In the genomic region with DNA sequence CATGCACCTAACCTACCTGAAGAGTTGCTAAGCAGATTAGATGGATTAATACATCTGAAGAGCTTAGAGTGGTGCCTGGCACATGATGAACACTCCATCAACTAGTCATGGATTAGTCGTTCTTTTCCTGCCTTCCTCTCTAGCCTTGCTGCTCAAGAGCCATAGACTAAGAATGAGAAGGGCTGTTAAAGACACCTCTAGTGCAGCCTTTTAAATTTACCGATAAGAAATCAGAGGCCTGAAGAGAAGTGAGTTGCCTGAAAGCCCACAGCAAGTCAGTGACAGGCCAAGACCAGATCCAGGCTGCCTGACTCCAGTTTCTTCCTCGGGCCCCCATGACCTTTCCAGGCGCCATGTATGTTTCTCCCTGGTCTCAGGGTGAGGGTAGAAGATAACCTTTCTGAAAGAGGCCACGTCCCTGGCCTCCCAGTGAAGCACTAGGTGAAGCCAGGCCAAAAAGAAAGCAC, we compare ENCODE assay signal across 11 cellular contexts. TPM values are rescaled to one million over a fixed set of nuclear protein-coding genes. Genes with fewer than 3 reads are reported as not detected.
DNase-seq lines count a peak whose midpoint lies in the region; ATAC-seq and TF ChIP-seq lines count a peak whose summit lies in the region.
"Had no signal": no experiment of that assay in that cellular context is flagged by ENCODE, and none has a peak within 500 bp of the region (broad histone marks: within the 10 kb centered on the region; RNA-seq: fewer than 3 reads in every experiment).

No MANE protein-coding gene starts in this region.

- DNase-seq in right lobe of liver (no peak), endodermal cell (peak; percentile 22), prostate gland (ENCODE audit: low spot score) (no peak), GM13977 (ENCODE audit: low spot score) (no peak), NCI-H187 treated with DMSO at 0.1 percent for 48 hours (lab: John Stamatoyannopoulos, UW) (no peak), NCI-H510A treated with DMSO at 0.1 percent for 48 hours (lab: John Stamatoyannopoulos, UW) (no peak)
- no peak for DNase-seq in NK-92 treated with Interleukin-12 subunit alpha and Interleukin-12 subunit beta, amount 100 ng/mL, for 24 hours (lab: John Stamatoyannopoulos, UW)
- DNase-seq: activated T-cell treated with anti-CD3 and anti-CD28 coated beads, Interleukin-2, amount 50 U/mL, for 24 hours; naive thymus-derived CD4-positive, alpha-beta T cell had no signal

- H3K27me3 ChIP-seq in liver (ENCODE audit: control insufficient read depth in 4 of 4, insufficient read depth in 4 of 4, low read length in 3 of 4) (no peaks in the 10 kb centered on the region), right lobe of liver (no peaks in the 10 kb centered on the region), endodermal cell (ENCODE audit: control insufficient read depth, insufficient read depth, low read length, poor library complexity, severe bottlenecking) (peaks cover 14% of the 10 kb centered on the region), prostate gland (replicated peaks; ENCODE audit: insufficient read depth) (no peaks in the 10 kb centered on the region)

- no peak for ATAC-seq in right lobe of liver
- ATAC-seq: naive thymus-derived CD4-positive, alpha-beta T cell; SK-N-SH treated with all-trans-retinoic acid at 6 μM for 48 hours had no signal

- H3K9ac ChIP-seq in liver (ENCODE audit: low read depth in 1 of 2, low read length in 2 of 2) (no peak overlapping the region), endodermal cell (ENCODE audit: extremely low read depth, low read length, poor library complexity, severe bottlenecking) (no peak overlapping the region)

- no peak overlapping the region for H3K4me3 ChIP-seq in liver (ENCODE audit: low read depth in 1 of 3, low read length in 3 of 3)
- H3K4me3 ChIP-seq in right lobe of liver: no peak overlapping the region
- no peak overlapping the region for H3K4me3 ChIP-seq in endodermal cell (ENCODE audit: low read length)
- no peak overlapping the region for H3K4me3 ChIP-seq in prostate gland

- WGBS in liver: 73% methylated on average over 5 of the region's 5 CpGs
- WGBS in right lobe of liver (ENCODE audit: insufficient coverage, low coverage, low lambda C conversion rate, missing lambda C conversion rate): 38% methylated on average over 4 of the region's 5 CpGs
- WGBS in endodermal cell (ENCODE audit: insufficient coverage in 1 of 2, insufficient read length in 1 of 2), 2 experiments: 89 to 91% methylated on average over 4 to 5 of the region's 5 CpGs
- WGBS in prostate gland: 80% methylated on average over 5 of the region's 5 CpGs

- no peaks in the 10 kb centered on the region for H3K9me3 ChIP-seq in liver (ENCODE audit: control insufficient read depth in 4 of 4, low read length in 3 of 4)
- H3K9me3 ChIP-seq in right lobe of liver: no peaks in the 10 kb centered on the region
- H3K9me3 ChIP-seq in endodermal cell (ENCODE audit: control insufficient read depth, low read length): no peaks in the 10 kb centered on the region
- no peaks in the 10 kb centered on the region for H3K9me3 ChIP-seq in prostate gland

- H3K4me3 Mint-ChIP-seq in endodermal cell: no peak overlapping the region
- H3K4me3 Mint-ChIP-seq: activated T-cell treated with anti-CD3 and anti-CD28 coated beads, Interleukin-2, amount 50 U/mL, for 24 hours; naive thymus-derived CD4-positive, alpha-beta T cell had no signal

- TF ChIP-seq RAD21 in liver (IDR thresholded peaks at IDR 0.05): no peak

- no peak overlapping the region for H3K27ac Mint-ChIP-seq in endodermal cell
- H3K27ac Mint-ChIP-seq: activated T-cell treated with anti-CD3 and anti-CD28 coated beads, Interleukin-2, amount 50 U/mL, for 24 hours; naive thymus-derived CD4-positive, alpha-beta T cell had no signal

- H3K27me3 Mint-ChIP-seq in endodermal cell (ENCODE audit: insufficient read depth): peaks cover 18% of the 10 kb centered on the region

- H3K36me3 ChIP-seq in liver (ENCODE audit: control insufficient read depth in 4 of 4, insufficient read depth in 3 of 4, low read depth in 1 of 4, low read length in 3 of 4): no peaks in the 10 kb centered on the region
- H3K36me3 ChIP-seq in right lobe of liver: no peaks in the 10 kb centered on the region
- H3K36me3 ChIP-seq in endodermal cell (ENCODE audit: control insufficient read depth, insufficient read depth, low read length): no peaks in the 10 kb centered on the region
- no peaks in the 10 kb centered on the region for H3K36me3 ChIP-seq in prostate gland

- in situ Hi-C loops in GM13977 (cut with MboI; ENCODE audit: low pct_unique_long_range_greater_than_20kb, low sequenced_read_pairs, unreplicated experiment): no loop called here

- peak overlapping the region in 1 of 2 donors; percentile 48 for H3K27ac ChIP-seq in liver (ENCODE audit: low read depth in 1 of 2, low read length in 2 of 2)
- peak overlapping the region in 1 of 3 donors; percentile 33 for H3K27ac ChIP-seq in right lobe of liver
- H3K27ac ChIP-seq in endodermal cell (ENCODE audit: low read depth, low read length): no peak overlapping the region
- peak overlapping the region; percentile 73 to 76 for H3K27ac ChIP-seq in prostate gland

- H3K4me1 Mint-ChIP-seq in endodermal cell: no peaks in the 10 kb centered on the region

- intact Hi-C loops in right lobe of liver (cut with DNase I): no loop called here
- intact Hi-C loops in prostate gland (cut with DNase I): no loop called here

- TF ChIP-seq CTCF in liver (IDR thresholded peaks at IDR 0.05; ENCODE audit: low read depth, low read length, missing input control) (no peak), right lobe of liver (IDR thresholded peaks at IDR 0.05) (no peak), endodermal cell (conservative IDR thresholded peaks at IDR 0.05) (no peak), prostate gland (IDR thresholded peaks at IDR 0.05) (no peak), GM13977 (IDR thresholded peaks at IDR 0.05; ENCODE audit: extremely low read depth, insufficient read depth, missing control alignments) (no peak)

- TF ChIP-seq POLR2A in right lobe of liver (IDR thresholded peaks at IDR 0.05): no peak
- TF ChIP-seq POLR2A in prostate gland (IDR thresholded peaks at IDR 0.05): no peak

- peaks cover 0 to 7% (median 2%) of the 10 kb centered on the region in 4 donors for H3K4me1 ChIP-seq in liver (ENCODE audit: control insufficient read depth in 4 of 4, insufficient read depth in 4 of 4, low read length in 3 of 4)
- H3K4me1 ChIP-seq in right lobe of liver: no peaks in the 10 kb centered on the region
- peaks cover 2% of the 10 kb centered on the region for H3K4me1 ChIP-seq in endodermal cell (ENCODE audit: control insufficient read depth, insufficient read depth, low read length)
- peaks cover 6% of the 10 kb centered on the region for H3K4me1 ChIP-seq in prostate gland (replicated peaks)

- H3K9me3 Mint-ChIP-seq in endodermal cell: no peaks in the 10 kb centered on the region
- H3K9me3 Mint-ChIP-seq: activated T-cell treated with anti-CD3 and anti-CD28 coated beads, Interleukin-2, amount 50 U/mL, for 24 hours; naive thymus-derived CD4-positive, alpha-beta T cell had no signal

- H3K36me3 Mint-ChIP-seq in endodermal cell (ENCODE audit: low read depth): no peaks in the 10 kb centered on the region
- H3K36me3 Mint-ChIP-seq: naive thymus-derived CD4-positive, alpha-beta T cell had no signal

TF ChIP-seq in liver, 16 proteins besides CTCF, POLR2A, EP300 and RAD21:
- TF ChIP-seq GABPA (IDR thresholded peaks at IDR 0.05 in 1 of 2, conservative IDR thresholded peaks at IDR 0.05 in 1 of 2): no peak
- peak; percentile 81 for TF ChIP-seq NR2F2 (IDR thresholded peaks at IDR 0.05)

RNA-seq across cellular contexts. Expression of gene TSPAN15, which starts 6.5 kb away (rescaled TPM):
- total RNA-seq in liver (1 to 10 TPM; 2.6 to 4.0 TPM), right lobe of liver (1 to 10 TPM; 2.3 to 8.3 (median 3.3) TPM), endodermal cell (10 to 100 TPM; 10.1 to 15.8 TPM), prostate gland (10 to 100 TPM; 78.8 to 85.3 TPM)
- 1 to 10 TPM; 2.0 to 4.3 TPM for polyA plus RNA-seq in liver
- 9.4 TPM for polyA plus RNA-seq in endodermal cell (2013, experiment 1 of 2)
- 7.9 TPM for polyA plus RNA-seq in endodermal cell (2013, experiment 2 of 2)

RNA-seq across cellular contexts. Expression of gene TACR2, which starts 41.1 kb away (rescaled TPM):
- total RNA-seq in liver: under 1 TPM in 1 of 2 donors, not detected in 1; 0.08 TPM
- under 1 TPM; 0.12 to 0.18 TPM for polyA plus RNA-seq in liver
- total RNA-seq in right lobe of liver: under 1 TPM in 3 of 6 experiments, not detected in 3; 0.16 to 0.22 (median 0.16) TPM
- total RNA-seq in endodermal cell: not detected
- not detected for polyA plus RNA-seq in endodermal cell (2013, experiment 1 of 2)
- not detected for polyA plus RNA-seq in endodermal cell (2013, experiment 2 of 2)
- 1 to 10 TPM in 1 of 2 donors, under 1 TPM in 1; 0.77 to 2.4 TPM for total RNA-seq in prostate gland

Comparison
In these comparisons a context has a peak if more than half of its experiments do, and no peak if none do; other contexts are left out.
1. RNA of gene TSPAN15, which starts 6.5 kb away (total RNA-seq): 78.8 to 85.3 TPM in prostate gland; 10.1 to 15.8 TPM in endodermal cell, 2.6 to 4.0 TPM in liver and 2.3 to 8.3 TPM in right lobe of liver; every median in the first group is over 4 times any median in the second.